ENCODE assay signal across 18 cellular contexts in genomic region chrX:123405231-123405630, GRCh38.
"Had no signal": no experiment of that assay in that cellular context is flagged by ENCODE, and none has a peak within 500 bp of the region (broad histone marks: within the 10 kb centered on the region; RNA-seq: fewer than 3 reads in every experiment).

No MANE protein-coding gene starts in this region.

- H3K4me3 ChIP-seq: colonic mucosa, esophagus muscularis mucosa, gastroesophageal sphincter, heart left ventricle, hepatocyte, left lung, lower lobe of right lung had no signal

- ATAC-seq: effector memory CD8-positive, alpha-beta T cell; foreskin keratinocyte; gastroesophageal sphincter; heart left ventricle; left cardiac atrium; left lung; left ventricle myocardium superior; lower lobe of right lung; naive thymus-derived CD4-positive, alpha-beta T cell had no signal

- H3K4me3 Mint-ChIP-seq: dendritic cell treated with granulocyte-macrophage colony-stimulating factor and Interleukin-4, amounts not matched to agents 40 ng/mL and 50 ng/mL, for 4 days; effector memory CD8-positive, alpha-beta T cell; endodermal cell; naive thymus-derived CD4-positive, alpha-beta T cell had no signal

- H3K27ac Mint-ChIP-seq: dendritic cell treated with granulocyte-macrophage colony-stimulating factor and Interleukin-4, amounts not matched to agents 40 ng/mL and 50 ng/mL, for 4 days; effector memory CD8-positive, alpha-beta T cell; endodermal cell; naive thymus-derived CD4-positive, alpha-beta T cell had no signal

- H3K36me3 Mint-ChIP-seq: naive thymus-derived CD4-positive, alpha-beta T cell had no signal

- H3K4me1 Mint-ChIP-seq: endodermal cell; naive thymus-derived CD4-positive, alpha-beta T cell had no signal

- H3K79me2 ChIP-seq: hepatocyte had no signal

- H3K27ac ChIP-seq: colonic mucosa, esophagus muscularis mucosa, foreskin keratinocyte, gastroesophageal sphincter, heart left ventricle, hepatocyte, left lung, lower lobe of right lung had no signal

- H3K9me3 ChIP-seq: colonic mucosa, esophagus muscularis mucosa, gastroesophageal sphincter, heart left ventricle, left lung, lower lobe of right lung had no signal

- H3K4me1 ChIP-seq: colonic mucosa, foreskin keratinocyte, gastroesophageal sphincter, left lung, lower lobe of right lung had no signal

- H2AFZ ChIP-seq: hepatocyte had no signal

- H3K27me3 ChIP-seq: colonic mucosa, esophagus muscularis mucosa, foreskin keratinocyte, gastroesophageal sphincter, heart left ventricle, hepatocyte, left lung had no signal

- H3K27me3 Mint-ChIP-seq: dendritic cell treated with granulocyte-macrophage colony-stimulating factor and Interleukin-4, amounts not matched to agents 40 ng/mL and 50 ng/mL, for 4 days; effector memory CD8-positive, alpha-beta T cell had no signal

- H3K4me2 ChIP-seq: hepatocyte had no signal

- DNase-seq: colonic mucosa; cortex of kidney; effector CD8-positive, alpha-beta T cell; effector memory CD8-positive, alpha-beta T cell; endodermal cell; foreskin keratinocyte; heart left ventricle; left cardiac atrium; left lung; left ventricle myocardium superior; lower lobe of right lung; mesendoderm; midbrain; naive thymus-derived CD4-positive, alpha-beta T cell had no signal

- H3K36me3 ChIP-seq: colonic mucosa, esophagus muscularis mucosa, gastroesophageal sphincter, heart left ventricle, left lung, lower lobe of right lung had no signal

- H3K9me3 Mint-ChIP-seq: dendritic cell treated with granulocyte-macrophage colony-stimulating factor and Interleukin-4, amounts not matched to agents 40 ng/mL and 50 ng/mL, for 4 days; effector memory CD8-positive, alpha-beta T cell had no signal
